18 cellular contexts compared by ENCODE assay signal in the genomic region with DNA sequence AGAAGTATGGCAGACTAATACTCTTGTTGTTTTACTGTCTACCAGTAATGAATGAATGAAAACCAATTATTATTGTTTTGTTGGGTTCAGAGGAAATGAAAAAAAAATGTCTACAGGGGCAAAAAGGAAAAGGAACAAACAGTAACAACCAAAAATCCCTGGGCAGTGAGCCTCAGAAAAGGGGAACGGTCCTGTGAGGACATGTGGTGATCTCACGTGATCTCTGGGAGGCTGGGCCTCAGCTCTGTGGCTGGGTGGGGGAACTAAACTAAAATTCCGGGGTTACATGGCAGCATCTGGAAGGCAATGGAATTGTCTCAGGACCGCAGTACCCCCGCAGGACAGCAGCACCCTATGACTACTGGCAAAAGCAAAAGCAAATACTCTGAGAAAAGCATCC.
"Had no signal": no experiment of that assay in that cellular context is flagged by ENCODE, and none has a peak within 500 bp of the region (broad histone marks: within the 10 kb centered on the region; RNA-seq: fewer than 3 reads in every experiment).

No MANE protein-coding gene starts in this region.

- DNase-seq: activated CD4-positive, alpha-beta T cell treated with anti-CD3 and anti-CD28 coated beads, Interleukin-2, amount 10 ng/mL, durations not matched to agents 7 days and 5 days; activated CD8-positive, alpha-beta memory T cell treated with anti-CD3 and anti-CD28 coated beads, Interleukin-2, amount 50 U/mL, for 4 hours; activated CD8-positive, alpha-beta T cell treated with anti-CD3 and anti-CD28 coated beads, Interleukin-2, amount 10 ng/mL, durations not matched to agents 7 days and 5 days; activated effector memory CD4-positive, alpha-beta T cell treated with anti-CD3 and anti-CD28 coated beads, Interleukin-2, amount 50 U/mL, for 16 hours; activated T-cell treated with anti-CD3 and anti-CD28 coated beads, Interleukin-2, amount 50 U/mL, for 48 hours; amniotic stem cell; dermis blood vessel endothelial cell; effector memory CD4-positive, alpha-beta T cell; esophagus squamous epithelium; hippocampal formation; left colon; lower lobe of right lung; stimulated activated CD4-positive, alpha-beta T cell treated with anti-CD3 and anti-CD28 coated beads, Interleukin-12 subunit alpha, Interleukin-12 subunit beta, amount 100 ng/mL, for 4 hours; stimulated activated CD4-positive, alpha-beta T cell treated with anti-CD3 and anti-CD28 coated beads, Interleukin-1b, Interleukin-23, amount 100 ng/mL, for 48 hours; stomach; trophoblast cell had no signal

- H3K4me3 Mint-ChIP-seq: activated CD4-positive, alpha-beta T cell treated with anti-CD3 and anti-CD28 coated beads, Interleukin-2, amount 10 ng/mL, durations not matched to agents 7 days and 5 days; activated CD8-positive, alpha-beta T cell treated with anti-CD3 and anti-CD28 coated beads, Interleukin-2, amount 10 ng/mL, durations not matched to agents 7 days and 5 days; mesothelial cell of epicardium had no signal

- H3K27ac Mint-ChIP-seq: activated CD4-positive, alpha-beta T cell treated with anti-CD3 and anti-CD28 coated beads, Interleukin-2, amount 10 ng/mL, durations not matched to agents 7 days and 5 days; activated CD8-positive, alpha-beta T cell treated with anti-CD3 and anti-CD28 coated beads, Interleukin-2, amount 10 ng/mL, durations not matched to agents 7 days and 5 days; mesothelial cell of epicardium; progenitor cell of endocrine pancreas had no signal
